ENCODE assay signal across 13 cellular contexts in the genomic region with DNA sequence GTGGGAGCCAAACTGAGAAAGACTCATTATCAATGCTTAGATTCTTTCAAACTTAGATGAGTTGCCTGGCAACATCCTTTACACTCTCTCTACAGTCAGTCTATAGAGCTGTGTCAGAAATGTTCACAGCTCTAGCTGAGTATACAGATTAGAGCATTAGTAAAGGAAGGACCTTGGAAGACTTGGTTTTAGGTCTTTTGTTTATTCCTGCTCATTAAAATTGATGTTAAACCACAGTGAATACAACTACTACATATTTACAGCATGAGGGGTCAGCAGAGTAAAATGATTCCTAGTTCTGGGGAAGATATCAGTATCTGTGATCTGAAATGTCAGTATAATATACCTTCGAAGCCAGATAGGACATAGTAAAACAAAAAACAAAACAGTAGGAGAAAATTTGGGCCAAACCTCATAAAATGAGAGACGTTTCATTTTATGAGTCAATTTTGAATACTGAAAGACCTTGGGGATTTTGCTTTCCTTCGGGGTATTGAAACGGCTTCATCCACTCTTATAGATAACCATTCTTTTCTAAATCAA.
DNase-seq lines count a peak whose midpoint lies in the region; FAIRE-seq and TF ChIP-seq lines count a peak whose summit lies in the region.
"Had no signal": no experiment of that assay in that cellular context is flagged by ENCODE, and none has a peak within 500 bp of the region (broad histone marks: within the 10 kb centered on the region; RNA-seq: fewer than 3 reads in every experiment).

No MANE protein-coding gene starts in this region.

- intact Hi-C loops in head of caudate nucleus (cut with DNase I) = no loop called here
- intact Hi-C loops in kidney (cut with DNase I) = no loop called here

- H3K36me3 ChIP-seq in HAP-1 (replicated peaks) = no peaks in the 10 kb centered on the region
- no peaks in the 10 kb centered on the region for H3K36me3 ChIP-seq in kidney (ENCODE audit: control insufficient read depth in 1 of 2, insufficient read depth in 2 of 2, low read length in 2 of 2)
- H3K36me3 ChIP-seq: thoracic aorta had no signal

- H3K27ac ChIP-seq in kidney (ENCODE audit: low read depth in 2 of 2, low read length in 2 of 2) = no peak overlapping the region
- H3K27ac ChIP-seq: thoracic aorta had no signal

- no peak overlapping the region for H3K4me3 ChIP-seq in HAP-1
- no peak overlapping the region for H3K4me3 ChIP-seq in fibroblast of the aortic adventitia (ENCODE audit: low read depth, low read length)
- H3K4me3 ChIP-seq in kidney (ENCODE audit: low read length in 2 of 2) = no peak overlapping the region
- H3K4me3 ChIP-seq: thoracic aorta had no signal

- H3K4me1 Mint-ChIP-seq in activated naive CD4-positive, alpha-beta T cell treated with anti-CD3 and anti-CD28 coated beads, Interleukin-2, amount 10 ng/mL, durations not matched to agents 7 days and 5 days = peaks cover 3% of the 10 kb centered on the region

- H3K4me1 ChIP-seq in HAP-1 (peaks cover 88% of the 10 kb centered on the region), kidney (ENCODE audit: control insufficient read depth in 1 of 2, insufficient read depth in 1 of 2, low read depth in 1 of 2, low read length in 2 of 2) (peaks cover 0 to 9% of the 10 kb centered on the region in 2 donors)

- no peak overlapping the region for H3K4me3 Mint-ChIP-seq in activated naive CD4-positive, alpha-beta T cell treated with anti-CD3 and anti-CD28 coated beads, Interleukin-2, amount 10 ng/mL, durations not matched to agents 7 days and 5 days
- H3K4me3 Mint-ChIP-seq: activated naive CD8-positive, alpha-beta T cell treated with anti-CD3 and anti-CD28 coated beads, Interleukin-2, amount 10 ng/mL, durations not matched to agents 7 days and 5 days had no signal

- no peak overlapping the region for H3K9ac ChIP-seq in kidney (ENCODE audit: low read length in 2 of 2)

- H3K9me3 Mint-ChIP-seq in activated naive CD4-positive, alpha-beta T cell treated with anti-CD3 and anti-CD28 coated beads, Interleukin-2, amount 10 ng/mL, durations not matched to agents 7 days and 5 days = no peaks in the 10 kb centered on the region
- H3K9me3 Mint-ChIP-seq: activated naive CD8-positive, alpha-beta T cell treated with anti-CD3 and anti-CD28 coated beads, Interleukin-2, amount 10 ng/mL, durations not matched to agents 7 days and 5 days had no signal

- H3K9me3 ChIP-seq in HAP-1 (no peaks in the 10 kb centered on the region), kidney (ENCODE audit: control insufficient read depth in 1 of 2, low read length in 2 of 2) (no peaks in the 10 kb centered on the region)
- H3K9me3 ChIP-seq: thoracic aorta had no signal

- no peak for TF ChIP-seq CTCF in fibroblast of the aortic adventitia (IDR thresholded peaks at IDR 0.05; ENCODE audit: insufficient read depth, low read length)
- no peak for TF ChIP-seq CTCF in kidney (IDR thresholded peaks at IDR 0.05; ENCODE audit: borderline replicate concordance, extremely low read depth, insufficient read depth)

- in situ Hi-C loops in HAP-1 (cut with MboI; ENCODE audit: low sequenced_read_pairs) (no loop called here), SK-MEL-5 (cut with HindIII; ENCODE audit: low pct_unique_long_range_greater_than_20kb, low sequenced_read_pairs) (no loop called here)

- peak; percentile 48 to 99 for DNase-seq in HAP-1 (ENCODE audit: low spot score in 2 of 2)
- DNase-seq in SK-MEL-5 (ENCODE audit: low read depth, low spot score) = peak; percentile 73
- peak; percentile 34 for DNase-seq in fibroblast of the aortic adventitia (ENCODE audit: low read depth)
- DNase-seq in pons (ENCODE audit: low spot score) = peak; percentile 74
- DNase-seq in head of caudate nucleus = no peak
- no peak for DNase-seq in KG1 (lab: John Stamatoyannopoulos, UW)
- DNase-seq in kidney = no peak
- DNase-seq in activated naive CD4-positive, alpha-beta T cell treated with anti-CD3 and anti-CD28 coated beads, Interleukin-2, amount 10 ng/mL, durations not matched to agents 7 days and 5 days = no peak
- DNase-seq: activated CD4-positive, alpha-beta T cell treated with anti-CD3 and anti-CD28 coated beads, Interleukin-2, amount 50 U/mL, for 4 hours; activated naive CD8-positive, alpha-beta T cell treated with anti-CD3 and anti-CD28 coated beads, Interleukin-2, amount 10 ng/mL, durations not matched to agents 7 days and 5 days; posterior cingulate gyrus had no signal

- H3K27ac Mint-ChIP-seq in activated naive CD4-positive, alpha-beta T cell treated with anti-CD3 and anti-CD28 coated beads, Interleukin-2, amount 10 ng/mL, durations not matched to agents 7 days and 5 days = no peak overlapping the region
- H3K27ac Mint-ChIP-seq: activated naive CD8-positive, alpha-beta T cell treated with anti-CD3 and anti-CD28 coated beads, Interleukin-2, amount 10 ng/mL, durations not matched to agents 7 days and 5 days had no signal

- no peaks in the 10 kb centered on the region for H3K27me3 Mint-ChIP-seq in activated naive CD4-positive, alpha-beta T cell treated with anti-CD3 and anti-CD28 coated beads, Interleukin-2, amount 10 ng/mL, durations not matched to agents 7 days and 5 days
- H3K27me3 Mint-ChIP-seq: activated naive CD8-positive, alpha-beta T cell treated with anti-CD3 and anti-CD28 coated beads, Interleukin-2, amount 10 ng/mL, durations not matched to agents 7 days and 5 days had no signal

- CTCF ChIA-PET in activated naive CD4-positive, alpha-beta T cell treated with anti-CD3 and anti-CD28 coated beads, Interleukin-2, amount 10 ng/mL, durations not matched to agents 7 days and 5 days (lab: Charles Lee) = no interaction called here

- H3K36me3 Mint-ChIP-seq in activated naive CD4-positive, alpha-beta T cell treated with anti-CD3 and anti-CD28 coated beads, Interleukin-2, amount 10 ng/mL, durations not matched to agents 7 days and 5 days = no peaks in the 10 kb centered on the region
- H3K36me3 Mint-ChIP-seq: activated naive CD8-positive, alpha-beta T cell treated with anti-CD3 and anti-CD28 coated beads, Interleukin-2, amount 10 ng/mL, durations not matched to agents 7 days and 5 days had no signal

- no peaks in the 10 kb centered on the region for H3K27me3 ChIP-seq in HAP-1 (ENCODE audit: low read depth)

- FAIRE-seq in kidney (lab: Jason Lieb, UNC) = no peak
- FAIRE-seq: GM18507 had no signal

Comparison
In these comparisons a context has a peak if more than half of its experiments do, and no peak if none do; other contexts are left out.
1. DNase-seq: peak in HAP-1 (2 of 2), SK-MEL-5 (single experiment), fibroblast of the aortic adventitia (single experiment) and pons (single experiment); none in head of caudate nucleus (0 of 42), KG1 (single experiment), kidney (single experiment) and activated naive CD4-positive, alpha-beta T cell treated with anti-CD3 and anti-CD28 coated beads, Interleukin-2, amount 10 ng/mL, durations not matched to agents 7 days and 5 days (single experiment).